ENCODE assay signal across 30 cellular contexts in genomic region chr1:183777359-183777758, GRCh38. TPM values are rescaled to one million over a fixed set of nuclear protein-coding genes. Genes with fewer than 3 reads are reported as not detected.
DNase-seq lines count a peak whose midpoint lies in the region; ATAC-seq, FAIRE-seq and TF ChIP-seq lines count a peak whose summit lies in the region.
"Had no signal": no experiment of that assay in that cellular context is flagged by ENCODE, and none has a peak within 500 bp of the region (broad histone marks: within the 10 kb centered on the region; RNA-seq: fewer than 3 reads in every experiment).

No MANE protein-coding gene starts in this region.

- FAIRE-seq in pancreas (lab: Jason Lieb, UNC) = no peak
- FAIRE-seq: frontal cortex, GM19239 had no signal

- H3K4me3 ChIP-seq in BLaER1 (peak overlapping the region; percentile 34; the same call in 1 of the 2 replicates), fibroblast of the aortic adventitia (ENCODE audit: low read depth, low read length) (no peak overlapping the region), pancreas (no peak overlapping the region)
- H3K4me3 ChIP-seq: cardiac muscle cell, colonic mucosa, GM23338, left ventricle myocardium inferior, tibial artery, vagina had no signal

- peak overlapping the region; percentile 62 for H3K4me2 ChIP-seq in BLaER1
- H3K4me2 ChIP-seq: GM23338, SK-N-SH had no signal

- no peaks in the 10 kb centered on the region for H4K20me1 ChIP-seq in BLaER1

- H3K36me3 ChIP-seq in BLaER1 = peaks cover 9% of the 10 kb centered on the region; the same call in 1 of the 2 replicates
- no peaks in the 10 kb centered on the region for H3K36me3 ChIP-seq in pancreas
- H3K36me3 ChIP-seq: cardiac muscle cell, colonic mucosa, left ventricle myocardium inferior, neutrophil, tibial artery, vagina had no signal

- DNase-seq in NCI-H146 treated with DMSO at 0.1 percent for 48 hours (lab: John Stamatoyannopoulos, UW; ENCODE audit: unreplicated experiment) (peak; percentile 7), fibroblast of the aortic adventitia (ENCODE audit: low read depth) (peak; percentile 35), pancreas (no peak), DMS153 treated with DMSO at 0.1 percent for 48 hours (lab: John Stamatoyannopoulos, UW; ENCODE audit: unreplicated experiment) (no peak), islet precursor cell (no peak)
- DNase-seq: activated CD4-positive, alpha-beta T cell treated with anti-CD3 and anti-CD28 coated beads, Interleukin-2, amount 50 U/mL, for 1 hour; activated CD4-positive, CD25-positive, alpha-beta regulatory T cell; activated effector memory CD4-positive, alpha-beta T cell treated with anti-CD3 and anti-CD28 coated beads, Interleukin-2, amount 50 U/mL, for 16 hours; activated naive CD8-positive, alpha-beta T cell treated with anti-CD3 and anti-CD28 coated beads for 36 hours; activated T-cell treated with anti-CD3 and anti-CD28 coated beads, Interleukin-2, amount 50 U/mL, for 24 hours; Caco-2; colonic mucosa; effector memory CD4-positive, alpha-beta T cell; hippocampal formation; left ventricle myocardium inferior; naive B cell; NCI-H1092; NCI-H187 treated with DMSO at 0.1 percent for 48 hours; SK-N-SH; stimulated activated CD4-positive, alpha-beta T cell treated with anti-CD3 and anti-CD28 coated beads, Interleukin-4, amount 100 ng/mL, for 4 hours; tibial artery had no signal

- intact Hi-C loops in pancreas (cut with DNase I) = no loop called here

- H3K27me3 ChIP-seq in BLaER1 (no peaks in the 10 kb centered on the region), pancreas (no peaks in the 10 kb centered on the region)
- H3K27me3 ChIP-seq: cardiac muscle cell, colonic mucosa, neutrophil, tibial artery, vagina had no signal

- WGBS in pancreas, 2 donors = 42 to 54% methylated on average over 3 of the region's 3 CpGs

- H3K4me1 ChIP-seq in BLaER1 (peaks cover 28% of the 10 kb centered on the region), pancreas (no peaks in the 10 kb centered on the region)
- H3K4me1 ChIP-seq: Caco-2, colonic mucosa, tibial artery, vagina had no signal

- H3K9me3 ChIP-seq in BLaER1 (peaks cover 62% of the 10 kb centered on the region), pancreas (no peaks in the 10 kb centered on the region)
- H3K9me3 ChIP-seq: colonic mucosa, neutrophil, tibial artery, vagina had no signal

- H3K27ac ChIP-seq in BLaER1 = peak overlapping the region; percentile 67
- H3K27ac ChIP-seq in pancreas = no peak overlapping the region
- H3K27ac ChIP-seq: cardiac muscle cell, colonic mucosa, left ventricle myocardium inferior, neutrophil, tibial artery, vagina had no signal

- TF ChIP-seq CTCF in fibroblast of the aortic adventitia (IDR thresholded peaks at IDR 0.05; ENCODE audit: insufficient read depth, low read length) (no peak), pancreas (IDR thresholded peaks at IDR 0.05) (no peak)

- ATAC-seq in pancreas = peak in 3 of 4 donors; percentile 32 to 52 (median 44)
- no peak for ATAC-seq in GM19035 (IDR thresholded peaks at IDR 0.05; ENCODE audit: unreplicated experiment)
- ATAC-seq: GM23338, sciatic nerve had no signal

- no peak overlapping the region for H3K9ac ChIP-seq in BLaER1
- H3K9ac ChIP-seq: SK-N-SH had no signal

RNA-seq across cellular contexts. Expression of gene RGL1, which starts 27.6 kb away (rescaled TPM):
- total RNA-seq in fibroblast of the aortic adventitia (ENCODE audit: low replicate concordance) (55.1 and 100 TPM in 2 replicates), pancreas (1 to 10 TPM; 2.8 to 9.1 (median 4.9) TPM)
- 1 to 10 TPM; 3.6 to 6.6 TPM for polyA plus RNA-seq in pancreas

Comparison
In these comparisons a context has a peak if more than half of its experiments do, and no peak if none do; other contexts are left out.
1. DNase-seq: peak in NCI-H146 treated with DMSO at 0.1 percent for 48 hours (single experiment) and fibroblast of the aortic adventitia (single experiment); none in pancreas (0 of 6), DMS153 treated with DMSO at 0.1 percent for 48 hours (single experiment) and islet precursor cell (single experiment).